8 cellular contexts compared by ENCODE assay signal in the genomic region with DNA sequence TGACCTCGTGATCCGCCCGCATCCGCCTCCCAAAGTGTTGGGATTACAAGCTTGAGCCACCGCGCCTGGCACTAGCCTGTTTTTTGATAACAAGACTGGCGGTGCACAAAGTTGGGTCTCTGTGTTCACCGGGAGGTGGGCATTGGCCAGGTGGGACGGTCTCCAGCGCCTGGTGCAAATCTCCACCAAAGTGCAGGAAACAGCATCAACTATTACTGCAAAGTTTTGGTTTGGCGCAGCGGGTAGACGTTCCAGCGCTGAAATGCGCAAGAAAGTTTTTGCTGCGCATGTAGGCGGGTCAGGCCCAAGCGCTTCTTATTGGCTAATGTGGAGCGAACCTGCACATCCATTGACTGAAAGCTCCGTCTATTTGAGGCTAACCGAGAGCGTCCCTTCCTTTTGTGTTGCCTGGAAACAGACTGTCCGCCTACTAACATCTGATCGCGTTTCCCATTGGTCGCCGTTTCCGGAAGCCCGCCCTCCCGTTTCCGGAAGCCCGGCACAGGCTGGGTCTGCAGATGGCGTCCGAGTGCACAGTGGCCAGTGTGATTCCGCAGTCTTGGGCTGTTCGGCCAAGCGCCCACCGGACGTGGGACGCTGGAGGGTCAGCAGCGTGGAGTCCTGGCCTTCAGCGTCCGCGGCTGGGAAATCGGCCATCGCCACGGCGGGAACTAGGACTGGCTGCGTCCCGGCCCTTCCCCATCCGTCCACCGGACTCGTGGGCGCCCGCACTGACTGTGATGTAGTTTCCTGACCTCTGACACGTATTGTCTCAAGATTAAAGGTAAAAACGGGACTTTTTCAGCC. TPM values are rescaled to one million over a fixed set of nuclear protein-coding genes. Genes with fewer than 3 reads are reported as not detected.
DNase-seq lines count a peak whose midpoint lies in the region; ATAC-seq, FAIRE-seq and TF ChIP-seq lines count a peak whose summit lies in the region.

No MANE protein-coding gene starts in this region.

- H3K36me3 ChIP-seq in keratinocyte (ENCODE audit: control insufficient read depth in 2 of 2, extremely low read depth in 1 of 2, insufficient read depth in 2 of 2, low read length in 2 of 2) = peaks cover 0 to 3% of the 10 kb centered on the region in 2 experiments

- H3K4me2 ChIP-seq in keratinocyte (ENCODE audit: control insufficient read depth, extremely low read depth, insufficient read depth, low read depth, low read length) = peak overlapping the region; percentile 82

- DNase-seq in AG10803 (ENCODE audit: low read depth) (peak; percentile 99), NCI-H345 treated with DMSO at 0.1 percent for 48 hours (lab: John Stamatoyannopoulos, UW; ENCODE audit: unreplicated experiment) (peak; percentile 100), cerebellum (ENCODE audit: low spot score) (peak; percentile 99), keratinocyte (ENCODE audit: low read depth, low spot score) (peak; percentile 90)
- peak; percentile 82 to 85 for DNase-seq in stimulated activated CD4-positive, alpha-beta T cell treated with anti-CD3 and anti-CD28 coated beads, Interleukin-15, amount 100 ng/mL, for 1 hour (ENCODE audit: low read depth in 1 of 2, low spot score in 1 of 2)

- H3K4me3 ChIP-seq in AG10803 (ENCODE audit: low read length) (peak overlapping the region; percentile 93), keratinocyte (ENCODE audit: control insufficient read depth in 2 of 3, extremely low read depth in 1 of 3, insufficient read depth in 2 of 3, low read depth in 1 of 3, low read length in 3 of 3) (peak overlapping the region; percentile 63 to 94 (median 92))

- peak overlapping the region; percentile 99 for H2AFZ ChIP-seq in keratinocyte (ENCODE audit: control insufficient read depth, low read length)

- dilution Hi-C loops in keratinocyte (cut with MboI; ENCODE audit: extremely low pct_ligation_motif_present, low sequenced_read_pairs) = no loop called here

- H3K27ac ChIP-seq in keratinocyte (ENCODE audit: control insufficient read depth, insufficient read depth, low read length) = peak overlapping the region; percentile 77

- ATAC-seq in GM19023 (IDR thresholded peaks at IDR 0.05; ENCODE audit: unreplicated experiment) (peak; percentile 96), HG03280 (IDR thresholded peaks at IDR 0.05; ENCODE audit: unreplicated experiment) (peak; percentile 99)
- ATAC-seq in activated CD4-positive, CD25-positive, alpha-beta regulatory T cell treated with anti-CD3 and anti-CD28 coated beads, Interleukin-2, amount 50 U/mL, for 24 hours = peak; percentile 98

- TF ChIP-seq CTCF in AG10803 (conservative IDR thresholded peaks at IDR 0.05; ENCODE audit: low read length) (peak; percentile 44), keratinocyte (optimal IDR thresholded peaks at IDR 0.05 in 1 of 3, IDR thresholded peaks at IDR 0.05 in 1 of 3, conservative IDR thresholded peaks at IDR 0.05 in 1 of 3; ENCODE audit: extremely low read depth in 1 of 3, insufficient read depth in 2 of 3, low read length in 3 of 3) (peak; percentile 16 to 56 (median 50))

- peaks cover 43% of the 10 kb centered on the region for H3K79me2 ChIP-seq in keratinocyte (ENCODE audit: control insufficient read depth, insufficient read depth, low read length)

- no peaks in the 10 kb centered on the region for H3K4me1 ChIP-seq in keratinocyte (ENCODE audit: control insufficient read depth, extremely low read depth, insufficient read depth, low read length)

- peak; percentile 93 for FAIRE-seq in keratinocyte (lab: Jason Lieb, UNC)

- no peaks in the 10 kb centered on the region for H3K9me3 ChIP-seq in keratinocyte (ENCODE audit: control insufficient read depth, low read depth, low read length)

- no peaks in the 10 kb centered on the region for H3K27me3 ChIP-seq in keratinocyte (ENCODE audit: control insufficient read depth, extremely low read depth, insufficient read depth, low read length)

- H3K9me1 ChIP-seq in keratinocyte (ENCODE audit: control insufficient read depth, extremely low read depth, insufficient read depth, low read length) = peaks cover 2% of the 10 kb centered on the region

- H4K20me1 ChIP-seq in keratinocyte (ENCODE audit: control insufficient read depth, extremely low read depth, insufficient read depth, low read length) = no peaks in the 10 kb centered on the region

- peak overlapping the region; percentile 90 for H3K9ac ChIP-seq in keratinocyte (ENCODE audit: control insufficient read depth, extremely low read depth, insufficient read depth, low read length)

RNA-seq across cellular contexts. Expression of a gene that starts 53.3 kb away (rescaled TPM):
- total RNA-seq in cerebellum = 18.5 TPM
- polyA plus RNA-seq in keratinocyte = 2.1 to 2.9 TPM (median 2.2 TPM) in 3 replicates
- polyA plus RNA-seq in keratinocyte (2011; ENCODE audit: low read depth) = 0.77 TPM
- 1.3 and 2.1 TPM in 2 replicates for polyA plus RNA-seq in keratinocyte (2011; cell fraction: cytosol; rRNA removed)
- 2.9 and 4.7 TPM in 2 replicates for polyA plus RNA-seq in keratinocyte (2011; cell fraction: nucleus; rRNA removed)
- 1.6 and 2.0 TPM in 2 replicates for polyA plus RNA-seq in keratinocyte (2012; ENCODE audit: low replicate concordance)
- polyA minus RNA-seq in keratinocyte = 1.9 to 3.5 TPM (median 2.4 TPM) in 3 replicates
- 1.3 TPM for polyA minus RNA-seq in keratinocyte (2011; cell fraction: cytosol; rRNA and poly(A)+ RNA removed)
- polyA minus RNA-seq in keratinocyte (2011; cell fraction: nucleus; rRNA and poly(A)+ RNA removed) = 2.3 and 4.4 TPM in 2 replicates

Comparison
In these comparisons a context has a peak if more than half of its experiments do, and no peak if none do; other contexts are left out.
1. Peak in every context shown above with its lines: DNase-seq, ATAC-seq, H3K4me3 ChIP-seq and H3K27ac ChIP-seq.